In genomic region chr5:75005561-75005960, GRCh38 we compare ENCODE assay signal across 35 cellular contexts. TPM values are rescaled to one million over a fixed set of nuclear protein-coding genes. Genes with fewer than 3 reads are reported as not detected.
DNase-seq lines count a peak whose midpoint lies in the region; ATAC-seq, FAIRE-seq and TF ChIP-seq lines count a peak whose summit lies in the region.
"Had no signal": no experiment of that assay in that cellular context is flagged by ENCODE, and none has a peak within 500 bp of the region (broad histone marks: within the 10 kb centered on the region; RNA-seq: fewer than 3 reads in every experiment).

No MANE protein-coding gene starts in this region.

- H3K27ac ChIP-seq in HepG2 (ENCODE audit: extremely low read length, insufficient read depth, low read length) = no peak overlapping the region
- no peak overlapping the region for H3K27ac ChIP-seq in right lobe of liver
- no peak overlapping the region for H3K27ac ChIP-seq in K562 (ENCODE audit: extremely low read depth, low read depth, low read length)
- H3K27ac ChIP-seq in upper lobe of right lung = no peak overlapping the region
- H3K27ac ChIP-seq: 22Rv1; A549; BLaER1; BLaER1 treated with 17β-estradiol and CSF1 and Interleukin-3, amounts not matched to agents 10 nM and 100 nM; C4-2B had no signal

- peaks cover 7% of the 10 kb centered on the region for H3K9me3 Mint-ChIP-seq in glutamatergic neuron (ENCODE audit: unreplicated experiment)
- H3K9me3 Mint-ChIP-seq: CD4-positive, alpha-beta T cell had no signal

- in situ Hi-C loops in HepG2 (cut with HindIII; ENCODE audit: extremely low pct_ligation_motif_present, low pct_unique_long_range_greater_than_20kb) = no loop called here
- in situ Hi-C loops in K562 (cut with MboI) = no loop called here

- H3K9me3 ChIP-seq in HepG2 (ENCODE audit: low read length) (peaks cover 21% of the 10 kb centered on the region), right lobe of liver (no peaks in the 10 kb centered on the region), K562 (replicated peaks; ENCODE audit: control insufficient read depth, insufficient read depth, low read depth, low read length) (no peaks in the 10 kb centered on the region), upper lobe of right lung (no peaks in the 10 kb centered on the region)
- H3K9me3 ChIP-seq: BE2C had no signal

- H3K79me2 ChIP-seq in HepG2 (ENCODE audit: insufficient read depth, low read length) (no peaks in the 10 kb centered on the region), K562 (ENCODE audit: control insufficient read depth, insufficient read depth, low read length) (no peaks in the 10 kb centered on the region)

- peaks cover 29% of the 10 kb centered on the region for H3K4me1 Mint-ChIP-seq in glutamatergic neuron (ENCODE audit: low read depth, unreplicated experiment)
- H3K4me1 Mint-ChIP-seq: B cell; CD14-positive monocyte; CD4-positive, alpha-beta memory T cell had no signal

- TF ChIP-seq POLR2A in HepG2 (IDR thresholded peaks at IDR 0.05; ENCODE audit: insufficient read depth in 1 of 2, low read depth in 2 of 2, low read length in 2 of 2) (no peak), right lobe of liver (IDR thresholded peaks at IDR 0.05) (no peak), K562 (conservative IDR thresholded peaks at IDR 0.05) (no peak)

- BruUV-seq in HepG2 (replicated peaks; lab: Mats Ljungman, UMichigan) (no TSS peak), K562 (replicated peaks; lab: Mats Ljungman, UMichigan) (no TSS peak)

- no peak for TF ChIP-seq RAD21 in HepG2 (CRISPR knock-in tag; IDR thresholded peaks at IDR 0.05)
- TF ChIP-seq RAD21 in K562 (CRISPR knock-in tag; conservative IDR thresholded peaks at IDR 0.05 in 1 of 2, IDR thresholded peaks at IDR 0.05 in 1 of 2) = no peak

- no peaks in the 10 kb centered on the region for H3K9me1 ChIP-seq in K562 (ENCODE audit: control insufficient read depth, insufficient read depth, low read length)

- POLR2A ChIA-PET in HepG2 (lab: Yijun Ruan, JAX) (no interaction called here), K562 (lab: Yijun Ruan, JAX) (no interaction called here)

- H4K20me1 ChIP-seq in HepG2 (ENCODE audit: insufficient read depth, low read length) (no peaks in the 10 kb centered on the region), K562 (replicated peaks; ENCODE audit: control insufficient read depth, insufficient read depth, low read length) (no peaks in the 10 kb centered on the region)
- H4K20me1 ChIP-seq: BLaER1; BLaER1 treated with 17β-estradiol and CSF1 and Interleukin-3, amounts not matched to agents 10 nM and 100 nM had no signal

- H3K36me3 ChIP-seq in HepG2 (replicated peaks in 1 of 2; ENCODE audit: control insufficient read depth in 1 of 2, insufficient read depth in 2 of 2, low read length in 2 of 2) (no peaks in the 10 kb centered on the region), right lobe of liver (no peaks in the 10 kb centered on the region), K562 (ENCODE audit: control insufficient read depth, insufficient read depth, low read length) (no peaks in the 10 kb centered on the region), upper lobe of right lung (no peaks in the 10 kb centered on the region)
- H3K36me3 ChIP-seq: BE2C; BLaER1; BLaER1 treated with 17β-estradiol and CSF1 and Interleukin-3, amounts not matched to agents 10 nM and 100 nM had no signal

- peaks cover 7% of the 10 kb centered on the region for H3K27me3 Mint-ChIP-seq in glutamatergic neuron (ENCODE audit: unreplicated experiment)
- H3K27me3 Mint-ChIP-seq: CD4-positive, alpha-beta T cell had no signal

- peaks cover 13% of the 10 kb centered on the region for H3K36me3 Mint-ChIP-seq in glutamatergic neuron (ENCODE audit: unreplicated experiment)
- H3K36me3 Mint-ChIP-seq: CD14-positive monocyte had no signal

- CTCF ChIA-PET in HepG2 (lab: Yijun Ruan, JAX; ENCODE audit: low intra/inter-chr PET ratio, low total read pairs) (no interaction called here), K562 (lab: Yijun Ruan, JAX; ENCODE audit: low intra/inter-chr PET ratio) (no interaction called here)

- ATAC-seq in HepG2 (no peak), right lobe of liver (no peak), K562 (no peak), upper lobe of right lung (no peak)
- ATAC-seq: A549; CD8-positive, alpha-beta T cell had no signal

- DNase-seq in HepG2 (ENCODE audit: low spot score) (no peak), right lobe of liver (no peak), K562 (ENCODE audit: extremely low read depth in 1 of 4, low spot score in 3 of 4) (no peak), glutamatergic neuron (no peak), inferior parietal cortex (ENCODE audit: extremely low spot score) (no peak), upper lobe of right lung (no peak)
- DNase-seq: 8988T; ACHN; AML-193; BE2C; C1 segment of cervical spinal cord; Caco-2; Calu3; CD4-positive, alpha-beta memory T cell; CD4-positive, alpha-beta T cell; CD4-positive, CD25-positive, alpha-beta regulatory T cell; CD8-positive, alpha-beta memory T cell; CD8-positive, alpha-beta T cell; COR-L47; DMS 273 treated with DMSO at 0.1 percent for 48 hours; DMS153; DMS53; DMS79; DMS79 treated with DMSO at 0.1 percent for 48 hours; DND-41; EL had no signal

- H3K4me3 ChIP-seq in HepG2 (replicated peaks in 1 of 3; ENCODE audit: insufficient read depth in 1 of 3, low read depth in 2 of 3, low read length in 3 of 3) (no peak overlapping the region), right lobe of liver (no peak overlapping the region), K562 (no peak overlapping the region), upper lobe of right lung (no peak overlapping the region)
- H3K4me3 ChIP-seq: A549; BLaER1; BLaER1 treated with 17β-estradiol and CSF1 and Interleukin-3, amounts not matched to agents 10 nM and 100 nM had no signal

- no peak for TF ChIP-seq EP300 in HepG2 (IDR thresholded peaks at IDR 0.05; ENCODE audit: low read depth in 2 of 2, low read length in 2 of 2)
- TF ChIP-seq EP300 in HepG2 (CRISPR knock-in tag; IDR thresholded peaks at IDR 0.05; ENCODE audit: borderline replicate concordance) = no peak
- no peak for TF ChIP-seq EP300 in K562 (IDR thresholded peaks at IDR 0.05; ENCODE audit: low read length)

- 100% methylated on average over 1 of the region's 1 CpG for WGBS in HepG2 (ENCODE audit: low lambda C conversion rate)
- WGBS in right lobe of liver (ENCODE audit: insufficient coverage, low coverage, low lambda C conversion rate, missing lambda C conversion rate) = 92% methylated on average over 1 of the region's 1 CpG
- 0% methylated on average over 1 of the region's 1 CpG for WGBS in K562 (ENCODE audit: insufficient coverage, low coverage, missing lambda C conversion rate)

- H3K27ac Mint-ChIP-seq in glutamatergic neuron (ENCODE audit: unreplicated experiment) = peak overlapping the region; percentile 54
- H3K27ac Mint-ChIP-seq: B cell; CD14-positive monocyte; CD4-positive, alpha-beta memory T cell; CD4-positive, alpha-beta T cell; CD4-positive, CD25-positive, alpha-beta regulatory T cell; CD8-positive, alpha-beta memory T cell; CD8-positive, alpha-beta T cell had no signal

- H3K9ac ChIP-seq in HepG2 (ENCODE audit: insufficient read depth, low read depth, low read length) = no peak overlapping the region
- no peak overlapping the region for H3K9ac ChIP-seq in K562 (ENCODE audit: insufficient read depth in 1 of 2, low read depth in 2 of 2, low read length in 2 of 2)
- H3K9ac ChIP-seq: BLaER1; BLaER1 treated with 17β-estradiol and CSF1 and Interleukin-3, amounts not matched to agents 10 nM and 100 nM had no signal

- no peak overlapping the region for H3K4me3 Mint-ChIP-seq in glutamatergic neuron (ENCODE audit: unreplicated experiment)
- H3K4me3 Mint-ChIP-seq: B cell; CD14-positive monocyte; CD4-positive, alpha-beta memory T cell; CD4-positive, alpha-beta T cell; CD4-positive, CD25-positive, alpha-beta regulatory T cell; CD8-positive, alpha-beta memory T cell; CD8-positive, alpha-beta T cell had no signal

- H2AFZ ChIP-seq in HepG2 (ENCODE audit: low read length) (no peak overlapping the region), K562 (ENCODE audit: low read depth, low read length) (no peak overlapping the region)

- H3K4me1 ChIP-seq in HepG2 (ENCODE audit: insufficient read depth, low read length) = peaks cover 27% of the 10 kb centered on the region
- peaks cover 0 to 13% (median 1%) of the 10 kb centered on the region in 4 donors for H3K4me1 ChIP-seq in right lobe of liver
- no peaks in the 10 kb centered on the region for H3K4me1 ChIP-seq in K562 (replicated peaks in 1 of 2; ENCODE audit: control insufficient read depth in 2 of 2, insufficient read depth in 2 of 2, low read length in 2 of 2)
- no peaks in the 10 kb centered on the region for H3K4me1 ChIP-seq in upper lobe of right lung
- H3K4me1 ChIP-seq: A549, BE2C, Caco-2 had no signal

- FAIRE-seq in HepG2 (lab: Jason Lieb, UNC) (no peak), K562 (lab: Jason Lieb, UNC) (no peak)
- FAIRE-seq: A204.1, A549, D721Med had no signal

- TF ChIP-seq CTCF in HepG2 (CRISPR knock-in tag; IDR thresholded peaks at IDR 0.05) (no peak), right lobe of liver (IDR thresholded peaks at IDR 0.05) (no peak), K562 (IDR thresholded peaks at IDR 0.05 in 2 of 3, conservative IDR thresholded peaks at IDR 0.05 in 1 of 3; ENCODE audit: insufficient read depth in 2 of 3, low read depth in 1 of 3, low read length in 3 of 3) (no peak), glutamatergic neuron (IDR thresholded peaks at IDR 0.05; ENCODE audit: partially characterized antibody, unreplicated experiment) (no peak), upper lobe of right lung (IDR thresholded peaks at IDR 0.05) (no peak)

- intact Hi-C loops in HepG2 (cut with micrococcal nuclease; ENCODE audit: unreplicated experiment) = no loop called here
- intact Hi-C loops in right lobe of liver (cut with DNase I) = no loop called here
- intact Hi-C loops in K562 (cut with micrococcal nuclease) = no loop called here
- intact Hi-C loops in upper lobe of right lung (cut with DNase I) = no loop called here

- H3K4me2 ChIP-seq in HepG2 (ENCODE audit: low read depth, low read length) (no peak overlapping the region), K562 (ENCODE audit: insufficient read depth, low read length) (no peak overlapping the region)
- H3K4me2 ChIP-seq: A549; BLaER1; BLaER1 treated with 17β-estradiol and CSF1 and Interleukin-3, amounts not matched to agents 10 nM and 100 nM had no signal

- H3K27me3 ChIP-seq in HepG2 (ENCODE audit: control insufficient read depth in 1 of 2, insufficient read depth in 2 of 2, low read length in 2 of 2) = no peaks in the 10 kb centered on the region; a peak in 1 of 5 replicates
- H3K27me3 ChIP-seq in right lobe of liver = no peaks in the 10 kb centered on the region
- H3K27me3 ChIP-seq in K562 (ENCODE audit: control insufficient read depth in 2 of 2, insufficient read depth in 2 of 2, low read length in 2 of 2) = no peaks in the 10 kb centered on the region
- H3K27me3 ChIP-seq in upper lobe of right lung = no peaks in the 10 kb centered on the region
- H3K27me3 ChIP-seq: BLaER1; BLaER1 treated with 17β-estradiol and CSF1 and Interleukin-3, amounts not matched to agents 10 nM and 100 nM had no signal

RNA-seq across cellular contexts. Expression of gene GCNT4, which starts 46.8 kb away (rescaled TPM):
- 0.22 and 0.27 TPM in 2 replicates for total RNA-seq in HepG2 (2016; rRNA removed; fragmentation: Illumina TruSeq; extraction: Trizol)
- 0.10 TPM in 1 of 2 replicates, not detected in the other for total RNA-seq in HepG2 (2016; cell fraction: cytosol; rRNA removed; fragmentation: Illumina TruSeq; extraction: Trizol; ENCODE audit: low read depth)
- 0.18 and 0.26 TPM in 2 replicates for total RNA-seq in HepG2 (2016; cell fraction: insoluble cytoplasmic fraction; rRNA removed; fragmentation: Illumina TruSeq; extraction: Trizol)
- total RNA-seq in HepG2 (2016; cell fraction: membrane; rRNA removed; fragmentation: Illumina TruSeq; extraction: Trizol) = 0.17 and 0.25 TPM in 2 replicates
- total RNA-seq in HepG2 (2016; cell fraction: nucleus; rRNA removed; fragmentation: Illumina TruSeq; extraction: Trizol) = 0.19 and 0.50 TPM in 2 replicates
- 0.26 and 0.38 TPM in 2 replicates for polyA plus RNA-seq in HepG2 (2011; rRNA removed)
- 0.11 and 0.26 TPM in 2 replicates for polyA plus RNA-seq in HepG2 (2011; cell fraction: cytosol; rRNA removed)
- 0.16 and 0.28 TPM in 2 replicates for polyA plus RNA-seq in HepG2 (2011; cell fraction: nucleus; rRNA removed)
- 0.17 and 0.43 TPM in 2 replicates for polyA plus RNA-seq in HepG2 (2012)
- 0.01 and 0.02 TPM in 2 replicates for polyA plus RNA-seq in HepG2 (2016; cell fraction: cytosol; fragmentation: Illumina TruSeq; extraction: Trizol; ENCODE audit: low read depth)
- 0.12 and 0.17 TPM in 2 replicates for polyA plus RNA-seq in HepG2 (2016; cell fraction: insoluble cytoplasmic fraction; fragmentation: Illumina TruSeq; extraction: Trizol; ENCODE audit: low read depth)
- 0.05 and 0.13 TPM in 2 replicates for polyA plus RNA-seq in HepG2 (2016; cell fraction: membrane; fragmentation: Illumina TruSeq; extraction: Trizol; ENCODE audit: low read depth)
- 0.21 and 0.28 TPM in 2 replicates for polyA plus RNA-seq in HepG2 (2016; cell fraction: nucleus; fragmentation: Illumina TruSeq; extraction: Trizol; ENCODE audit: insufficient read depth, low read depth)
- 0.02 and 0.26 TPM in 2 replicates for polyA minus RNA-seq in HepG2 (2011; rRNA and poly(A)+ RNA removed; ENCODE audit: low replicate concordance)
- 0.59 and 0.62 TPM in 2 replicates for polyA minus RNA-seq in HepG2 (2011; cell fraction: cytosol; rRNA and poly(A)+ RNA removed)
- 0.90 and 0.99 TPM in 2 replicates for polyA minus RNA-seq in HepG2 (2011; cell fraction: nucleus; rRNA and poly(A)+ RNA removed)
- 1 to 10 TPM in 3 of 6 experiments, under 1 TPM in 3; 0.35 to 2.0 (median 0.96) TPM for total RNA-seq in right lobe of liver
- not detected in 2 replicates for total RNA-seq in K562 (2011; cell fraction: chromatin; rRNA removed; ENCODE audit: low replicate concordance)
- total RNA-seq in K562 (2011; cell fraction: nucleolus; rRNA removed) = not detected in 2 replicates
- total RNA-seq in K562 (2011; cell fraction: nucleoplasm; rRNA removed) = not detected in 2 replicates
- total RNA-seq in K562 (2014; rRNA removed) = not detected in 2 replicates
- total RNA-seq in K562 (2014; rRNA removed; fragmentation: Illumina TruSeq; extraction: Trizol) = not detected in 2 replicates
- total RNA-seq in K562 (2015; rRNA removed; fragmentation: Illumina TruSeq; extraction: Trizol) = not detected in 2 replicates
- total RNA-seq in K562 (2021) = 0.02 TPM in 1 of 2 replicates, not detected in the other
- polyA plus RNA-seq in K562 (2011; rRNA removed) = not detected in 2 replicates
- not detected in 2 replicates for polyA plus RNA-seq in K562 (2011; cell fraction: cytosol; rRNA removed)
- not detected in 2 replicates for polyA plus RNA-seq in K562 (2011; cell fraction: nucleus; rRNA removed)
- not detected in 2 replicates for polyA plus RNA-seq in K562 (2012)
- not detected in 2 replicates for polyA plus RNA-seq in K562 (2014; fragmentation: Illumina TruSeq; extraction: Trizol)
- polyA plus RNA-seq in K562 (2014; fragmentation: Nextera tagmentation; extraction: Ambion mirVana) = under 1 TPM in 1 of 2 experiments, not detected in 1; 0.01 TPM
- polyA plus RNA-seq in K562 (2014; rRNA removed) = not detected in 2 replicates
- not detected in 2 replicates for polyA minus RNA-seq in K562 (2011; rRNA and poly(A)+ RNA removed)
- polyA minus RNA-seq in K562 (2011; cell fraction: cytosol; rRNA and poly(A)+ RNA removed) = not detected in 2 replicates
- not detected in 2 replicates for polyA minus RNA-seq in K562 (2011; cell fraction: nucleus; rRNA and poly(A)+ RNA removed)
- 5.2 TPM for total RNA-seq in glutamatergic neuron (ENCODE audit: unreplicated experiment)
- 2.8 TPM for total RNA-seq in upper lobe of right lung
- total RNA-seq: B cell had no signal
- polyA plus RNA-seq: CD14-positive monocyte had no signal

Comparison
In these comparisons a context has a peak if more than half of its experiments do, and no peak if none do; other contexts are left out.
1. Of the 241 proteins assayed by ChIP-seq in both HepG2 and K562: peak only in HepG2: none; only in K562: none; in both: ZFP1; in neither: 240.